29 cellular contexts compared by ENCODE assay signal in genomic region chr4:83921124-83921523, GRCh38.
"Had no signal": no experiment of that assay in that cellular context is flagged by ENCODE, and none has a peak within 500 bp of the region (broad histone marks: within the 10 kb centered on the region; RNA-seq: fewer than 3 reads in every experiment).

No MANE protein-coding gene starts in this region.

- H3K4me3 ChIP-seq: stomach, suprapubic skin, testis, thoracic aorta, thyroid gland, tibial artery, tibial nerve, transverse colon, upper lobe of left lung, upper lobe of right lung, uterus, vagina had no signal

- H3K36me3 ChIP-seq: stomach, suprapubic skin, thoracic aorta, thyroid gland, tibial artery, tibial nerve, transverse colon, upper lobe of left lung, upper lobe of right lung, uterus, vagina had no signal

- H3K4me1 ChIP-seq: stomach, suprapubic skin, testis, thyroid gland, tibial artery, tibial nerve, transverse colon, upper lobe of left lung, upper lobe of right lung, uterus, vagina had no signal

- H3K27ac Mint-ChIP-seq: stimulated activated effector memory CD8-positive, alpha-beta T cell treated with anti-CD3 and anti-CD28 coated beads, Interleukin-12 subunit alpha, Interleukin-12 subunit beta, amount 100 ng/mL, for 72 hours; stimulated activated memory B cell treated with anti-CD40 and anti-IgM and Interleukin-4, amounts not matched to agents 10 μg/mL and 1 μg/mL and 100 μg/mL, for 72 hours; stimulated activated naive B cell treated with anti-CD40 and anti-IgM and Interleukin-4, amounts not matched to agents 10 μg/mL and 1 μg/mL and 100 μg/mL, for 72 hours; stimulated activated naive CD8-positive, alpha-beta T cell treated with anti-CD3 and anti-CD28 coated beads, Interleukin-15, amount 100 ng/mL, for 72 hours; stimulated activated naive CD8-positive, alpha-beta T cell treated with anti-CD3 and anti-CD28 coated beads, Interleukin-15, Interleukin-2, amounts not matched to agents 100 ng/mL and 50 ng/mL, for 24 hours; type B pancreatic cell had no signal

- ATAC-seq: stimulated activated effector memory CD8-positive, alpha-beta T cell treated with anti-CD3 and anti-CD28 coated beads, Interleukin-12 subunit alpha, Interleukin-12 subunit beta, amount 100 ng/mL, for 72 hours; stimulated activated memory B cell treated with anti-CD40 and anti-IgM and Interleukin-4, amounts not matched to agents 10 μg/mL and 1 μg/mL and 100 μg/mL, for 72 hours; stimulated activated naive B cell treated with anti-CD40 and anti-IgM and Interleukin-4, amounts not matched to agents 10 μg/mL and 1 μg/mL and 100 μg/mL, for 72 hours; stimulated activated naive CD8-positive, alpha-beta T cell treated with anti-CD3 and anti-CD28 coated beads, Interleukin-15, amount 100 ng/mL, for 72 hours; stimulated activated naive CD8-positive, alpha-beta T cell treated with anti-CD3 and anti-CD28 coated beads, Interleukin-15, Interleukin-2, amounts not matched to agents 100 U/mL and 50 U/mL, for 24 hours; upper lobe of right lung had no signal

- DNase-seq: stimulated activated CD4-positive, alpha-beta T cell treated with anti-CD3 and anti-CD28 coated beads, Interleukin-2, amount 100 ng/mL, for 48 hours; stimulated activated CD4-positive, alpha-beta T cell treated with anti-CD3 and anti-CD28 coated beads, Interleukin-4, amount 100 ng/mL, for 1 hour; stimulated activated CD4-positive, alpha-beta T cell treated with anti-CD3 and anti-CD28 coated beads, Interleukin-4, amount 100 ng/mL, for 24 hours; stimulated activated CD4-positive, alpha-beta T cell treated with anti-CD3 and anti-CD28 coated beads, Interleukin-4, amount 100 ng/mL, for 4 hours; stimulated activated CD8-positive, alpha-beta memory T cell treated with anti-CD3 and anti-CD28 coated beads, Interleukin-4, amount 100 ng/mL, for 48 hours; stimulated activated naive B cell treated with anti-CD40 and anti-IgM and Interleukin-4, amounts not matched to agents 10 μg/mL and 1 μg/mL and 100 μg/mL, for 72 hours; stimulated activated naive CD4-positive, alpha-beta T cell; stimulated activated naive CD4-positive, alpha-beta T cell treated with Interleukin-2 at 50 U/mL for 16 hours; stimulated activated naive CD8-positive, alpha-beta T cell treated with anti-CD3 and anti-CD28 coated beads, Interleukin-15, amount 100 ng/mL, for 72 hours; stimulated activated naive CD8-positive, alpha-beta T cell treated with anti-CD3 and anti-CD28 coated beads, Interleukin-15, Interleukin-2, amounts not matched to agents 100 U/mL and 50 U/mL, for 24 hours; stomach; substantia nigra; testis; thyroid gland; tibial artery; transverse colon; trophoblast cell; upper lobe of left lung; upper lobe of right lung; uterus had no signal

- H3K36me3 Mint-ChIP-seq: stimulated activated effector memory CD8-positive, alpha-beta T cell treated with anti-CD3 and anti-CD28 coated beads, Interleukin-12 subunit alpha, Interleukin-12 subunit beta, amount 100 ng/mL, for 72 hours; stimulated activated memory B cell treated with anti-CD40 and anti-IgM and Interleukin-4, amounts not matched to agents 10 μg/mL and 1 μg/mL and 100 μg/mL, for 72 hours; stimulated activated naive B cell treated with anti-CD40 and anti-IgM and Interleukin-4, amounts not matched to agents 10 μg/mL and 1 μg/mL and 100 μg/mL, for 72 hours; type B pancreatic cell had no signal

- H3K4me3 Mint-ChIP-seq: stimulated activated effector memory CD8-positive, alpha-beta T cell treated with anti-CD3 and anti-CD28 coated beads, Interleukin-12 subunit alpha, Interleukin-12 subunit beta, amount 100 ng/mL, for 72 hours; stimulated activated memory B cell treated with anti-CD40 and anti-IgM and Interleukin-4, amounts not matched to agents 10 μg/mL and 1 μg/mL and 100 μg/mL, for 72 hours; stimulated activated naive B cell treated with anti-CD40 and anti-IgM and Interleukin-4, amounts not matched to agents 10 μg/mL and 1 μg/mL and 100 μg/mL, for 72 hours; stimulated activated naive CD8-positive, alpha-beta T cell treated with anti-CD3 and anti-CD28 coated beads, Interleukin-15, amount 100 ng/mL, for 72 hours; stimulated activated naive CD8-positive, alpha-beta T cell treated with anti-CD3 and anti-CD28 coated beads, Interleukin-15, Interleukin-2, amounts not matched to agents 100 ng/mL and 50 ng/mL, for 24 hours; type B pancreatic cell had no signal

- H3K27me3 Mint-ChIP-seq: stimulated activated memory B cell treated with anti-CD40 and anti-IgM and Interleukin-4, amounts not matched to agents 10 μg/mL and 1 μg/mL and 100 μg/mL, for 72 hours; stimulated activated naive B cell treated with anti-CD40 and anti-IgM and Interleukin-4, amounts not matched to agents 10 μg/mL and 1 μg/mL and 100 μg/mL, for 72 hours; stimulated activated naive CD8-positive, alpha-beta T cell treated with anti-CD3 and anti-CD28 coated beads, Interleukin-15, amount 100 ng/mL, for 72 hours; stimulated activated naive CD8-positive, alpha-beta T cell treated with anti-CD3 and anti-CD28 coated beads, Interleukin-15, Interleukin-2, amounts not matched to agents 100 ng/mL and 50 ng/mL, for 24 hours; type B pancreatic cell had no signal

- H3K9me3 ChIP-seq: stomach, suprapubic skin, testis, thoracic aorta, thyroid gland, tibial artery, tibial nerve, transverse colon, upper lobe of left lung, upper lobe of right lung, uterus, vagina had no signal

- FAIRE-seq: urothelium cell line had no signal

- H3K4me1 Mint-ChIP-seq: stimulated activated effector memory CD8-positive, alpha-beta T cell treated with anti-CD3 and anti-CD28 coated beads, Interleukin-12 subunit alpha, Interleukin-12 subunit beta, amount 100 ng/mL, for 72 hours; stimulated activated memory B cell treated with anti-CD40 and anti-IgM and Interleukin-4, amounts not matched to agents 10 μg/mL and 1 μg/mL and 100 μg/mL, for 72 hours; stimulated activated naive B cell treated with anti-CD40 and anti-IgM and Interleukin-4, amounts not matched to agents 10 μg/mL and 1 μg/mL and 100 μg/mL, for 72 hours; stimulated activated naive CD8-positive, alpha-beta T cell treated with anti-CD3 and anti-CD28 coated beads, Interleukin-15, amount 100 ng/mL, for 72 hours had no signal

- H3K27ac ChIP-seq: stomach, suprapubic skin, testis, thoracic aorta, thyroid gland, tibial artery, tibial nerve, transverse colon, upper lobe of left lung, upper lobe of right lung, uterus, vagina had no signal

- H3K27me3 ChIP-seq: stomach, suprapubic skin, testis, thyroid gland, tibial artery, tibial nerve, transverse colon, upper lobe of left lung, upper lobe of right lung, uterus, vagina had no signal

- H3K9me3 Mint-ChIP-seq: stimulated activated effector memory CD8-positive, alpha-beta T cell treated with anti-CD3 and anti-CD28 coated beads, Interleukin-12 subunit alpha, Interleukin-12 subunit beta, amount 100 ng/mL, for 72 hours; stimulated activated memory B cell treated with anti-CD40 and anti-IgM and Interleukin-4, amounts not matched to agents 10 μg/mL and 1 μg/mL and 100 μg/mL, for 72 hours; stimulated activated naive CD8-positive, alpha-beta T cell treated with anti-CD3 and anti-CD28 coated beads, Interleukin-15, amount 100 ng/mL, for 72 hours; stimulated activated naive CD8-positive, alpha-beta T cell treated with anti-CD3 and anti-CD28 coated beads, Interleukin-15, Interleukin-2, amounts not matched to agents 100 ng/mL and 50 ng/mL, for 24 hours had no signal
